ENCODE assay signal across 8 cellular contexts in genomic region chr17:78132086-78132676, GRCh38. TPM values are rescaled to one million over a fixed set of nuclear protein-coding genes. Genes with fewer than 3 reads are reported as not detected.
DNase-seq lines count a peak whose midpoint lies in the region; ATAC-seq and TF ChIP-seq lines count a peak whose summit lies in the region.

No MANE protein-coding gene starts in this region.

- intact Hi-C loops in lower lobe of right lung (cut with DNase I) (no loop called here), tibial artery (cut with DNase I; ENCODE audit: low total_unique reads) (no loop called here)

- TF ChIP-seq CTCF in lower lobe of right lung (IDR thresholded peaks at IDR 0.05): no peak
- no peak for TF ChIP-seq CTCF in tibial artery (IDR thresholded peaks at IDR 0.05)

- H3K27ac ChIP-seq in lower lobe of right lung (peak overlapping the region; percentile 91), tibial artery (no peak overlapping the region)

- ATAC-seq in lower lobe of right lung (peak; percentile 36 to 46), HG02973 (IDR thresholded peaks at IDR 0.05; ENCODE audit: unreplicated experiment) (no peak), HG03439 (IDR thresholded peaks at IDR 0.05; ENCODE audit: unreplicated experiment) (no peak)

- H3K9me3 ChIP-seq in lower lobe of right lung: no peaks in the 10 kb centered on the region
- H3K9me3 ChIP-seq in tibial artery: no peaks in the 10 kb centered on the region

- H3K4me1 ChIP-seq in lower lobe of right lung: peaks cover 68% of the 10 kb centered on the region
- H3K4me1 ChIP-seq in tibial artery: peaks cover 0 to 43% (median 35%) of the 10 kb centered on the region in 4 donors

- H3K36me3 ChIP-seq in lower lobe of right lung (peaks cover 17% of the 10 kb centered on the region), tibial artery (no peaks in the 10 kb centered on the region)

- DNase-seq in GDM1 (lab: John Stamatoyannopoulos, UW) (peak; percentile 53), LoVo (ENCODE audit: low spot score) (peak; percentile 34), lower lobe of right lung (peak; percentile 82), tibial artery (peak in 1 of 2 donors; percentile 65), NCI-H2227 (lab: John Stamatoyannopoulos, UW; ENCODE audit: unreplicated experiment) (no peak)
- peak; percentile 69 for DNase-seq in activated naive CD4-positive, alpha-beta T cell treated with anti-CD3 and anti-CD28 coated beads, Interleukin-2, amount 50 U/mL, for 16 hours

- no peaks in the 10 kb centered on the region for H3K27me3 ChIP-seq in lower lobe of right lung (ENCODE audit: low read depth)
- H3K27me3 ChIP-seq in tibial artery: peaks cover 0 to 70% of the 10 kb centered on the region in 2 donors

- H3K4me3 ChIP-seq in lower lobe of right lung (peak overlapping the region; percentile 94), tibial artery (peak overlapping the region; percentile 25 to 28)

RNA-seq across cellular contexts. Expression of gene TMC8, which starts 1.6 kb away (rescaled TPM):
- total RNA-seq in lower lobe of right lung: 33.8 TPM

RNA-seq across cellular contexts. Expression of gene TMC6, which starts 3.6 kb away (rescaled TPM):
- 173 TPM for total RNA-seq in lower lobe of right lung

RNA-seq across cellular contexts. Expression of gene C17orf99, which starts 14.0 kb away (rescaled TPM):
- not detected for total RNA-seq in lower lobe of right lung

RNA-seq across cellular contexts. Expression of gene SYNGR2, which starts 36.2 kb away (rescaled TPM):
- 217 TPM for total RNA-seq in lower lobe of right lung

RNA-seq across cellular contexts. Expression of gene TK1, which starts 54.7 kb away (rescaled TPM):
- 6.6 TPM for total RNA-seq in lower lobe of right lung

Comparison
In these comparisons a context has a peak if more than half of its experiments do, and no peak if none do; other contexts are left out.
1. ATAC-seq: peak in lower lobe of right lung (2 of 2); none in HG02973 (single experiment) and HG03439 (single experiment).